In the genomic region with DNA sequence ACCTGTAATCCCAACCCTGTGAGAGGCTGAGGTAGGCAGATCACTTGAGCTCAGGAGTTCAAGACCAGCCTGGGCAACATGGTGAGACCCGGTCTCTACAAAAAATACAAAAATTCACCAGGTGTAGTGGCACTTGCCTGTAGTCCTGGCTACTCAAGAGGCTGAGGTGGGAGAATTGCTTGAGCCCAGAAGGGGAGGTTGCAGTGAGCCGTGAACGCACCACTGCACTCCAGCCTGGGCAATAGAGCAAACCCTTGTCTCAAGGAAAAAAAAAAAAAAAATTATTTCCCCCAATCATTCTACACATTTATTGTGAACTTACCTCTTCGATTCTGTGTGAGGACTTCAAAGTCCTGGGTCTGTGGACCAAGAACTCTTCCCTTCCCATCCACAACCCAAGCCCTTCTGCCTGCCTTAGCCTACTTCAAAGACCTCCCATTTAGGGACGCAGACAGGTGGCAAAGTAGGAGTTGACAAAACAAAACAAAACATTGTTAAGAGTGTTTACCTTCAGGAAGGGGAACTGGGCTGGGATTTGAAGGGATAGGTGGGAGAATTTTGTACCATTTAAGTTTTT, we compare ENCODE assay signal across 7 cellular contexts. TPM values are rescaled to one million over a fixed set of nuclear protein-coding genes. Genes with fewer than 3 reads are reported as not detected.
DNase-seq lines count a peak whose midpoint lies in the region; ATAC-seq and TF ChIP-seq lines count a peak whose summit lies in the region.

No MANE protein-coding gene starts in this region.

- H3K4me3 ChIP-seq in Karpas-422 (ENCODE audit: low read length) (peak overlapping the region; percentile 40), brain microvascular endothelial cell (ENCODE audit: low read depth, low read length) (no peak overlapping the region), thymus (ENCODE audit: low read length) (no peak overlapping the region)

- peak overlapping the region; percentile 69 for H3K9ac ChIP-seq in Karpas-422 (ENCODE audit: low read length)

- H3K4me3 Mint-ChIP-seq in memory B cell, result peak overlapping the region; percentile 19

- no peaks in the 10 kb centered on the region for H3K9me2 ChIP-seq in Karpas-422 (replicated peaks; ENCODE audit: insufficient read depth, low read length)

- ATAC-seq in memory B cell (ENCODE audit: low read depth) (no peak), GM21528 (IDR thresholded peaks at IDR 0.05; ENCODE audit: low FRiP score, unreplicated experiment) (no peak)

- H3K4me1 ChIP-seq in Karpas-422 (ENCODE audit: low read length) (peaks cover 79% of the 10 kb centered on the region), thymus (ENCODE audit: control insufficient read depth, insufficient read depth, low read length) (peaks cover 2% of the 10 kb centered on the region)

- H2AFZ ChIP-seq in Karpas-422 (ENCODE audit: low read length), result no peak overlapping the region; the same call in 1 of the 2 replicates

- H3K9me3 Mint-ChIP-seq in memory B cell, result no peaks in the 10 kb centered on the region

- peak overlapping the region; percentile 99 for H3K27ac Mint-ChIP-seq in memory B cell

- H3K27ac ChIP-seq in Karpas-422 (ENCODE audit: low read length) (peak overlapping the region; percentile 97), brain microvascular endothelial cell (peak overlapping the region; percentile 100), thymus (ENCODE audit: low read depth) (peak overlapping the region; percentile 68)

- no peaks in the 10 kb centered on the region for H3K27me3 Mint-ChIP-seq in memory B cell

- in situ Hi-C loops in brain microvascular endothelial cell (cut with HindIII; ENCODE audit: low pct_ligation_motif_present, low sequenced_read_pairs), result no loop called here

- 97% methylated on average over 5 of the region's 5 CpGs for WGBS in thymus

- H4K20me1 ChIP-seq in Karpas-422 (ENCODE audit: insufficient read depth, low read depth, low read length), result no peaks in the 10 kb centered on the region

- H3K36me3 ChIP-seq in Karpas-422 (ENCODE audit: insufficient read depth, low read length) (peaks cover 1% of the 10 kb centered on the region; the same call in 1 of the 2 replicates), brain microvascular endothelial cell (replicated peaks) (no peaks in the 10 kb centered on the region), thymus (ENCODE audit: control insufficient read depth, insufficient read depth) (no peaks in the 10 kb centered on the region)

- peaks cover 6% of the 10 kb centered on the region for H3K79me2 ChIP-seq in Karpas-422 (ENCODE audit: low read length)

- H3K4me2 ChIP-seq in Karpas-422 (ENCODE audit: low read depth, low read length, poor library complexity, severe bottlenecking), result peak overlapping the region; percentile 67

- no peaks in the 10 kb centered on the region for H3K36me3 Mint-ChIP-seq in memory B cell

- peaks cover 32% of the 10 kb centered on the region for H3K4me1 Mint-ChIP-seq in memory B cell

- DNase-seq in Karpas-422, result peak; percentile 68
- no peak for DNase-seq in brain microvascular endothelial cell
- no peak for DNase-seq in memory B cell (ENCODE audit: low spot score in 2 of 2)
- DNase-seq in HPDE6-E6E7 (ENCODE audit: extremely low spot score), result no peak
- DNase-seq in NCI-H1930 (lab: John Stamatoyannopoulos, UW), result no peak

- H3K27me3 ChIP-seq in Karpas-422 (ENCODE audit: low read length) (no peaks in the 10 kb centered on the region), brain microvascular endothelial cell (replicated peaks) (no peaks in the 10 kb centered on the region), thymus (ENCODE audit: control insufficient read depth, insufficient read depth) (no peaks in the 10 kb centered on the region)

- TF ChIP-seq CTCF in brain microvascular endothelial cell (IDR thresholded peaks at IDR 0.05; ENCODE audit: low read depth, low read length, missing control alignments), result no peak

- H3K9me3 ChIP-seq in Karpas-422 (ENCODE audit: low read length) (no peaks in the 10 kb centered on the region), thymus (ENCODE audit: control insufficient read depth) (no peaks in the 10 kb centered on the region)

RNA-seq across cellular contexts. Expression of a gene that starts 3.8 kb away (rescaled TPM):
- total RNA-seq in Karpas-422 (2014; rRNA removed; shearing (Covaris generic); ENCODE audit: low replicate concordance), result 74.0 and 107 TPM in 2 replicates
- polyA plus RNA-seq in thymus, result 10.9 TPM
